30 cellular contexts compared by ENCODE assay signal in genomic region chr6:43285832-43286231, GRCh38. TPM values are rescaled to one million over a fixed set of nuclear protein-coding genes. Genes with fewer than 3 reads are reported as not detected.
DNase-seq lines count a peak whose midpoint lies in the region; ATAC-seq and TF ChIP-seq lines count a peak whose summit lies in the region.
"Had no signal": no experiment of that assay in that cellular context is flagged by ENCODE, and none has a peak within 500 bp of the region (broad histone marks: within the 10 kb centered on the region; RNA-seq: fewer than 3 reads in every experiment).

No MANE protein-coding gene starts in this region.

- H3F3A ChIP-seq in GM23338 (replicated peaks; ENCODE audit: low read depth), result no peaks in the 10 kb centered on the region

- H3K4me1 ChIP-seq in GM23338 (ENCODE audit: insufficient read depth) (peaks cover 4% of the 10 kb centered on the region; the same call in 1 of the 2 replicates), esophagus muscularis mucosa (peaks cover 0 to 10% (median 9%) of the 10 kb centered on the region in 4 donors)

- no peak for TF ChIP-seq EP300 in esophagus muscularis mucosa (IDR thresholded peaks at IDR 0.05)

- H3K79me2 ChIP-seq in GM23338 (replicated peaks; ENCODE audit: insufficient read depth), result no peaks in the 10 kb centered on the region

- peaks cover 27% of the 10 kb centered on the region for H3K27me3 Mint-ChIP-seq in GM23338 (ENCODE audit: insufficient read depth, low read depth, poor library complexity)
- peaks cover 25% of the 10 kb centered on the region for H3K27me3 Mint-ChIP-seq in WTC11 (ENCODE audit: low read depth)
- peaks cover 49% of the 10 kb centered on the region for H3K27me3 Mint-ChIP-seq in mesothelial cell of epicardium (ENCODE audit: low read depth)
- peaks cover 48 to 61% of the 10 kb centered on the region in 2 donors for H3K27me3 Mint-ChIP-seq in stimulated activated naive B cell treated with anti-CD40 and anti-IgM and Interleukin-4, amounts not matched to agents 10 μg/mL and 1 μg/mL and 100 μg/mL, for 72 hours

- TF ChIP-seq CTCF in GM23338 (conservative IDR thresholded peaks at IDR 0.05; ENCODE audit: low read depth in 2 of 2), result no peak
- TF ChIP-seq CTCF in WTC11 (IDR thresholded peaks at IDR 0.05), result no peak
- TF ChIP-seq CTCF in mesothelial cell of epicardium (IDR thresholded peaks at IDR 0.05; ENCODE audit: unreplicated experiment), result no peak
- TF ChIP-seq CTCF in esophagus muscularis mucosa (IDR thresholded peaks at IDR 0.05), result no peak

- intact Hi-C loops in esophagus muscularis mucosa (cut with DNase I), result no loop called here

- H3K27me3 ChIP-seq in GM23338 (ENCODE audit: insufficient read depth) (peaks cover 24% of the 10 kb centered on the region), esophagus muscularis mucosa (peaks cover 0 to 42% (median 0%) of the 10 kb centered on the region in 4 donors)

- DNase-seq in GM23338 (ENCODE audit: low spot score), result no peak
- no peak for DNase-seq in WTC11 (ENCODE audit: low spot score)
- DNase-seq in mesothelial cell of epicardium (ENCODE audit: low spot score in 2 of 2, unreplicated experiment in 2 of 2), result no peak
- DNase-seq in stimulated activated naive B cell treated with anti-CD40 and anti-IgM and Interleukin-4, amounts not matched to agents 10 μg/mL and 1 μg/mL and 100 μg/mL, for 72 hours, result no peak
- DNase-seq in esophagus muscularis mucosa (ENCODE audit: extremely low spot score), result no peak
- DNase-seq: Calu3; CD8-positive, alpha-beta memory T cell; DMS153; DND-41; H9; HFFc6; NCI-H1048; NCI-H1436; NCI-H187; NCI-H2081 treated with DMSO at 0.1 percent for 48 hours; NCI-H2171; NCI-H226; NCI-H510A; NCI-H69; SIG-M5 had no signal

- H3K9me3 ChIP-seq in esophagus muscularis mucosa, result no peaks in the 10 kb centered on the region

- H3K4me3 Mint-ChIP-seq in GM23338 (peak overlapping the region; percentile 65), WTC11 (peak overlapping the region; percentile 58), mesothelial cell of epicardium (peak overlapping the region; percentile 41)
- H3K4me3 Mint-ChIP-seq in stimulated activated naive B cell treated with anti-CD40 and anti-IgM and Interleukin-4, amounts not matched to agents 10 μg/mL and 1 μg/mL and 100 μg/mL, for 72 hours, result peak overlapping the region; percentile 46 to 68
- H3K4me3 Mint-ChIP-seq: H9, HFFc6 had no signal

- no peak for TF ChIP-seq POLR2A in esophagus muscularis mucosa (IDR thresholded peaks at IDR 0.05; ENCODE audit: low read depth)

- H3K36me3 ChIP-seq in GM23338 (ENCODE audit: insufficient read depth) (no peaks in the 10 kb centered on the region), esophagus muscularis mucosa (no peaks in the 10 kb centered on the region)

- H2AFZ ChIP-seq in GM23338, result peak overlapping the region; percentile 87

- H3K27ac Mint-ChIP-seq in GM23338, result no peak overlapping the region
- H3K27ac Mint-ChIP-seq in WTC11, result no peak overlapping the region
- no peak overlapping the region for H3K27ac Mint-ChIP-seq in mesothelial cell of epicardium
- no peak overlapping the region for H3K27ac Mint-ChIP-seq in stimulated activated naive B cell treated with anti-CD40 and anti-IgM and Interleukin-4, amounts not matched to agents 10 μg/mL and 1 μg/mL and 100 μg/mL, for 72 hours
- H3K27ac Mint-ChIP-seq: CD14-positive monocyte; CD8-positive, alpha-beta memory T cell; HFFc6; IgD-negative memory B cell had no signal

- H3K36me3 Mint-ChIP-seq in GM23338 (ENCODE audit: low read depth), result no peaks in the 10 kb centered on the region
- no peaks in the 10 kb centered on the region for H3K36me3 Mint-ChIP-seq in WTC11
- no peaks in the 10 kb centered on the region for H3K36me3 Mint-ChIP-seq in mesothelial cell of epicardium
- H3K36me3 Mint-ChIP-seq in stimulated activated naive B cell treated with anti-CD40 and anti-IgM and Interleukin-4, amounts not matched to agents 10 μg/mL and 1 μg/mL and 100 μg/mL, for 72 hours, result no peaks in the 10 kb centered on the region
- H3K36me3 Mint-ChIP-seq: CD14-positive monocyte, IgD-negative memory B cell had no signal

- CTCF ChIA-PET in WTC11 (lab: Charles Lee), result interaction anchor here (0.6 to 3.7 kb wide), 7 partner anchors 11 to 706 kb away, joined by 4 to 53 read pairs (median 24); partner anchors contain the start of genes CRIP3 and SLC22A7

- H3K9me3 Mint-ChIP-seq in GM23338, result no peaks in the 10 kb centered on the region
- no peaks in the 10 kb centered on the region for H3K9me3 Mint-ChIP-seq in WTC11
- H3K9me3 Mint-ChIP-seq in mesothelial cell of epicardium, result no peaks in the 10 kb centered on the region
- H3K9me3 Mint-ChIP-seq in stimulated activated naive B cell treated with anti-CD40 and anti-IgM and Interleukin-4, amounts not matched to agents 10 μg/mL and 1 μg/mL and 100 μg/mL, for 72 hours, result no peaks in the 10 kb centered on the region
- H3K9me3 Mint-ChIP-seq: CD8-positive, alpha-beta memory T cell; H9; HFFc6; IgD-negative memory B cell had no signal

- H3K4me1 Mint-ChIP-seq in GM23338, result peaks cover 12% of the 10 kb centered on the region
- H3K4me1 Mint-ChIP-seq in WTC11, result peaks cover 7% of the 10 kb centered on the region
- H3K4me1 Mint-ChIP-seq in mesothelial cell of epicardium, result no peaks in the 10 kb centered on the region
- H3K4me1 Mint-ChIP-seq in stimulated activated naive B cell treated with anti-CD40 and anti-IgM and Interleukin-4, amounts not matched to agents 10 μg/mL and 1 μg/mL and 100 μg/mL, for 72 hours, result peaks cover 11 to 12% of the 10 kb centered on the region in 2 donors

- ATAC-seq in GM23338 (peak; percentile 3; the same call in 2 of the 3 replicates), WTC11 (no peak), GM18511 (IDR thresholded peaks at IDR 0.05; ENCODE audit: unreplicated experiment) (no peak), HG02763 (IDR thresholded peaks at IDR 0.05; ENCODE audit: unreplicated experiment) (no peak)
- no peak for ATAC-seq in stimulated activated naive B cell treated with anti-CD40 and anti-IgM and Interleukin-4, amounts not matched to agents 10 μg/mL and 1 μg/mL and 100 μg/mL, for 72 hours (replicated peaks)
- ATAC-seq: Panc1 had no signal

- H3K4me3 ChIP-seq in GM23338, result peak overlapping the region; percentile 67; the same call in 1 of the 2 replicates
- no peak overlapping the region for H3K4me3 ChIP-seq in esophagus muscularis mucosa
- H3K4me3 ChIP-seq: SK-N-MC had no signal

- H3K4me2 ChIP-seq in GM23338, result peak overlapping the region; percentile 83
- H3K4me2 ChIP-seq: KMS-11 had no signal

- 82% methylated on average over 4 of the region's 5 CpGs for WGBS in esophagus muscularis mucosa

- POLR2A ChIA-PET in WTC11 (lab: Charles Lee), result interaction anchor here (1.2 kb wide), 1 partner anchor 104 kb away, joined by 6 read pairs; the partner anchor contains the start of gene CUL9

- H3K27ac ChIP-seq in GM23338 (ENCODE audit: low read depth) (no peak overlapping the region), esophagus muscularis mucosa (replicated peaks in 1 of 4) (no peak overlapping the region)
- H3K27ac ChIP-seq: KMS-11, RWPE1, SK-N-MC had no signal

- H4K20me1 ChIP-seq in GM23338 (replicated peaks; ENCODE audit: insufficient read depth), result no peaks in the 10 kb centered on the region

- H3K9me2 ChIP-seq in GM23338 (ENCODE audit: insufficient read depth), result no peaks in the 10 kb centered on the region

TF ChIP-seq in GM23338, 12 proteins besides CTCF, POLR2A, EP300 and RAD21 (continues in another document):
- TF ChIP-seq ZNF331 (CRISPR knock-in tag; IDR thresholded peaks at IDR 0.05; ENCODE audit: low read depth) (no peak), CREB1 (CRISPR knock-in tag; IDR thresholded peaks at IDR 0.05; ENCODE audit: low read depth) (no peak), EZH2 (IDR thresholded peaks at IDR 0.05; ENCODE audit: low read depth, unreplicated experiment) (no peak)

TF ChIP-seq in WTC11, 78 proteins besides CTCF, POLR2A, EP300 and RAD21:
- no peak for TF ChIP-seq JUN (CRISPR knock-in tag; IDR thresholded peaks at IDR 0.05)
- no peak for TF ChIP-seq HMGXB4 (CRISPR knock-in tag; IDR thresholded peaks at IDR 0.05)
TF ChIP-seq in WTC11: peak in this region for 0.

RNA-seq across cellular contexts. Expression of gene SLC22A7, which starts 12.2 kb away (rescaled TPM):
- not detected in 2 replicates for total RNA-seq in GM23338 (2014; rRNA removed; shearing (Covaris generic))
- 0.14 and 0.31 TPM in 2 replicates for polyA plus RNA-seq in GM23338 (2016; fragmentation: Nextera tagmentation; extraction: Ambion mirVana)
- not detected in 3 replicates for total RNA-seq in WTC11 (2021)
- total RNA-seq in mesothelial cell of epicardium, result not detected in 3 replicates
- total RNA-seq in esophagus muscularis mucosa, result not detected
- total RNA-seq: A673; Calu3; CD8-positive, alpha-beta memory T cell; H9; HFFc6; OCI-LY7 had no signal
- polyA plus RNA-seq: CD14-positive monocyte; CD8-positive, alpha-beta memory T cell; IgD-negative memory B cell had no signal

RNA-seq across cellular contexts. Expression of gene CRIP3, which starts 22.8 kb away (rescaled TPM):
- 18.8 and 22.0 TPM in 2 replicates for total RNA-seq in GM23338 (2014; rRNA removed; shearing (Covaris generic))
- polyA plus RNA-seq in GM23338 (2016; fragmentation: Nextera tagmentation; extraction: Ambion mirVana), result 36.0 and 39.9 TPM in 2 replicates
- total RNA-seq in WTC11 (2021) (44.7 to 48.9 TPM (median 45.6 TPM) in 3 replicates), mesothelial cell of epicardium (2.2 to 3.4 TPM (median 2.9 TPM) in 3 replicates), esophagus muscularis mucosa (not detected)
- total RNA-seq: HFFc6 had no signal
- polyA plus RNA-seq: CD8-positive, alpha-beta memory T cell had no signal

RNA-seq across cellular contexts. Expression of gene TTBK1, which starts 42.6 kb away (rescaled TPM):
- total RNA-seq in GM23338 (2014; rRNA removed; shearing (Covaris generic)), result 1.1 and 1.2 TPM in 2 replicates
- 0.14 and 0.29 TPM in 2 replicates for polyA plus RNA-seq in GM23338 (2016; fragmentation: Nextera tagmentation; extraction: Ambion mirVana)
- total RNA-seq in WTC11 (2021) (0.66 to 0.78 TPM (median 0.68 TPM) in 3 replicates), mesothelial cell of epicardium (0.29 to 0.34 TPM (median 0.29 TPM) in 3 replicates), esophagus muscularis mucosa (under 1 TPM; under 0.01 to 0.29 (median 0.03) TPM)
- total RNA-seq: A673, HFFc6 had no signal
- polyA plus RNA-seq: CD14-positive monocyte; CD8-positive, alpha-beta memory T cell had no signal

RNA-seq across cellular contexts. Expression of gene DNPH1, which starts 56.6 kb away (rescaled TPM):
- total RNA-seq in GM23338 (2014; rRNA removed; shearing (Covaris generic)), result 18.0 and 29.2 TPM in 2 replicates
- 43.4 and 50.0 TPM in 2 replicates for polyA plus RNA-seq in GM23338 (2016; fragmentation: Nextera tagmentation; extraction: Ambion mirVana)
- total RNA-seq in WTC11 (2021) (48.4 to 56.4 TPM (median 55.4 TPM) in 3 replicates), mesothelial cell of epicardium (49.0 to 52.3 TPM (median 49.4 TPM) in 3 replicates), esophagus muscularis mucosa (10 to 100 TPM; 60.5 to 70.2 (median 65.3) TPM)
